In genomic region chr17:41059276-41060051, GRCh38 we compare ENCODE assay signal across 1 cellular context.
TF ChIP-seq lines count a peak whose summit lies in the region.
"Not testable (repeated sequence)": the region's sequence is repeated elsewhere in the genome, so short reads cannot be mapped to it uniquely, and the experiment has no call there.

No MANE protein-coding gene starts in this region.

TF ChIP-seq in HepG2, 621 proteins besides CTCF, POLR2A, EP300 and RAD21 (continued from another document):
- peak; percentile 94 for TF ChIP-seq HMG20B (CRISPR knock-in tag; conservative IDR thresholded peaks at IDR 0.05)
- peak; percentile 81 for TF ChIP-seq TCF7L2 (IDR thresholded peaks at IDR 0.05; ENCODE audit: low read depth, low read length)
- peak in 1 of 2 experiments; percentile 64; a peak in 1 of 4 replicates for TF ChIP-seq NR2F1 (CRISPR knock-in tag; IDR thresholded peaks at IDR 0.05)
- 0 out of 2 replicates have a peak, but pooled peaks have one; percentile 33 for TF ChIP-seq ATF2 (CRISPR knock-in tag; IDR thresholded peaks at IDR 0.05)
- 0 out of 2 replicates have a peak, but pooled peaks have one; percentile 23 for TF ChIP-seq MAFF (IDR thresholded peaks at IDR 0.05; ENCODE audit: low read depth, low read length)
- peak; percentile 85 for TF ChIP-seq RCOR2 (CRISPR knock-in tag; IDR thresholded peaks at IDR 0.05)
- TF ChIP-seq RNF2 (conservative IDR thresholded peaks at IDR 0.05; ENCODE audit: low read depth) = 0 out of 2 replicates have a peak, but pooled peaks have one; percentile 51
- TF ChIP-seq NR2F6 (IDR thresholded peaks at IDR 0.05) = peak; percentile 62
- TF ChIP-seq NR2F6 (CRISPR knock-in tag; IDR thresholded peaks at IDR 0.05) = peak; percentile 50; the same call in 1 of the 2 replicates
- TF ChIP-seq ZNF280D (CRISPR knock-in tag; IDR thresholded peaks at IDR 0.05) = 0 out of 2 replicates have a peak, but pooled peaks have one; percentile 40
- peak; percentile 78 for TF ChIP-seq MIXL1 (CRISPR knock-in tag; IDR thresholded peaks at IDR 0.05)
- TF ChIP-seq MBD4 (IDR thresholded peaks at IDR 0.05; ENCODE audit: borderline replicate concordance, low read length) = peak; percentile 79; the same call in 1 of the 2 replicates
- peak; percentile 79; the same call in 1 of the 2 replicates for TF ChIP-seq NCOR1 (IDR thresholded peaks at IDR 0.05; ENCODE audit: borderline replicate concordance, low read length)
- peak; percentile 34; the same call in 1 of the 2 replicates for TF ChIP-seq MEIS2 (CRISPR knock-in tag; IDR thresholded peaks at IDR 0.05)
- peak; percentile 22 for TF ChIP-seq ASH2L (IDR thresholded peaks at IDR 0.05; ENCODE audit: insufficient read length, low read depth, low read length)
- TF ChIP-seq ZSCAN9 (CRISPR knock-in tag; IDR thresholded peaks at IDR 0.05; ENCODE audit: borderline replicate concordance) = 0 out of 2 replicates have a peak, but pooled peaks have one; percentile 31
- 0 out of 2 replicates have a peak, but pooled peaks have one; percentile 40 for TF ChIP-seq ZNF292 (CRISPR knock-in tag; IDR thresholded peaks at IDR 0.05; ENCODE audit: borderline replicate concordance, low read depth)
- TF ChIP-seq ZNF205 (CRISPR knock-in tag; IDR thresholded peaks at IDR 0.05) = peak; percentile 5; the same call in 1 of the 2 replicates
- TF ChIP-seq PHF5A (CRISPR knock-in tag; IDR thresholded peaks at IDR 0.05; ENCODE audit: low read depth, unreplicated experiment) = peak; percentile 35
- peak; percentile 49 for TF ChIP-seq HNF4A (CRISPR knock-in tag; IDR thresholded peaks at IDR 0.05)
- TF ChIP-seq BHLHE40 (IDR thresholded peaks at IDR 0.05; ENCODE audit: low read length) = 0 out of 2 replicates have a peak, but pooled peaks have one; percentile 3
- TF ChIP-seq SAP130 (CRISPR knock-in tag; IDR thresholded peaks at IDR 0.05; ENCODE audit: low read depth) = peak; percentile 63
- peak; percentile 55 for TF ChIP-seq TBL1XR1 (IDR thresholded peaks at IDR 0.05; ENCODE audit: borderline replicate concordance, low read length, partially characterized antibody)
- peak; percentile 79 for TF ChIP-seq FOXP4 (CRISPR knock-in tag; IDR thresholded peaks at IDR 0.05)
- peak; percentile 14; the same call in 1 of the 2 replicates for TF ChIP-seq ATF7 (IDR thresholded peaks at IDR 0.05)
- TF ChIP-seq ATF7, CREM (CRISPR knock-in tag; IDR thresholded peaks at IDR 0.05): not testable (repeated sequence)
- peak; percentile 97 for TF ChIP-seq TCF7 (IDR thresholded peaks at IDR 0.05; ENCODE audit: low read depth)
- peak; percentile 94 for TF ChIP-seq HOMEZ (CRISPR knock-in tag; IDR thresholded peaks at IDR 0.05; ENCODE audit: low read depth)
- peak; percentile 47; the same call in 1 of the 2 replicates for TF ChIP-seq FOXK1 (CRISPR knock-in tag; IDR thresholded peaks at IDR 0.05; ENCODE audit: borderline replicate concordance, low read depth)
- TF ChIP-seq MIER3 (CRISPR knock-in tag; IDR thresholded peaks at IDR 0.05; ENCODE audit: borderline replicate concordance) = peak; percentile 77; the same call in 1 of the 2 replicates
- TF ChIP-seq FOSL1 (CRISPR knock-in tag; IDR thresholded peaks at IDR 0.05; ENCODE audit: borderline replicate concordance) = peak; percentile 81; the same call in 1 of the 2 replicates
- TF ChIP-seq HDAC2 (CRISPR knock-in tag; IDR thresholded peaks at IDR 0.05) = peak; percentile 65; the same call in 1 of the 2 replicates
- TF ChIP-seq MED1 (CRISPR knock-in tag; IDR thresholded peaks at IDR 0.05) = peak; percentile 93
- peak; percentile 90 for TF ChIP-seq CREM (IDR thresholded peaks at IDR 0.05)
- peak; percentile 56; the same call in 1 of the 2 replicates for TF ChIP-seq TBX3 (IDR thresholded peaks at IDR 0.05; ENCODE audit: borderline replicate concordance)
- peak; percentile 97; the same call in 1 of the 2 replicates for TF ChIP-seq HMG20A (CRISPR knock-in tag; IDR thresholded peaks at IDR 0.05; ENCODE audit: borderline replicate concordance)
